Comparison of ENCODE assay signal across 14 cellular contexts in genomic region chr2:215751200-215751910, GRCh38.
DNase-seq lines count a peak whose midpoint lies in the region; TF ChIP-seq lines count a peak whose summit lies in the region.
"Had no signal": no experiment of that assay in that cellular context is flagged by ENCODE, and none has a peak within 500 bp of the region (broad histone marks: within the 10 kb centered on the region; RNA-seq: fewer than 3 reads in every experiment).

No MANE protein-coding gene starts in this region.

- no peaks in the 10 kb centered on the region for H4K20me1 ChIP-seq in PC-9 (ENCODE audit: insufficient read depth)

- H3K4me2 ChIP-seq in PC-9: peak overlapping the region; percentile 7
- H3K4me2 ChIP-seq: neural progenitor cell had no signal

- CTCF ChIA-PET in PC-9 (lab: Charles Lee): interaction anchor here (0.6 kb wide), 1 partner anchor 558 kb away, joined by 3 read pairs; no protein-coding TSS in a partner anchor

- no peaks in the 10 kb centered on the region for H3K36me3 Mint-ChIP-seq in osteocyte (ENCODE audit: unreplicated experiment)
- H3K36me3 Mint-ChIP-seq: neural progenitor cell had no signal

- H3K9me2 ChIP-seq in PC-9 (ENCODE audit: insufficient read depth): no peaks in the 10 kb centered on the region

- no peak overlapping the region for H3K27ac ChIP-seq in PC-9
- no peak overlapping the region for H3K27ac ChIP-seq in epithelial cell of prostate
- H3K27ac ChIP-seq: neural progenitor cell had no signal

- H3K27me3 Mint-ChIP-seq in osteocyte (ENCODE audit: unreplicated experiment): no peaks in the 10 kb centered on the region

- H3F3A ChIP-seq in PC-9 (ENCODE audit: insufficient read depth, low read depth): peaks cover 6% of the 10 kb centered on the region; the same call in 1 of the 2 replicates

- peaks cover 38% of the 10 kb centered on the region for H3K4me1 Mint-ChIP-seq in osteocyte (ENCODE audit: unreplicated experiment)

- DNase-seq in EH (ENCODE audit: low read depth) (peak; percentile 89), PC-9 (peak in 1 of 2 experiments; percentile 73), epithelial cell of prostate (ENCODE audit: low read depth, low spot score) (peak; percentile 65), osteocyte (ENCODE audit: extremely low spot score, unreplicated experiment) (no peak), GDM1 (lab: John Stamatoyannopoulos, UW) (no peak), epidermal melanocyte (ENCODE audit: insufficient read length, low spot score) (no peak), hypothalamus (lab: John Stamatoyannopoulos, UW) (no peak)
- DNase-seq: activated CD4-positive, alpha-beta T cell treated with anti-CD3 and anti-CD28 coated beads for 48 hours; DMS79; effector memory CD4-positive, alpha-beta T cell; NCI-H1417; NCI-H82; stimulated activated CD4-positive, alpha-beta T cell treated with anti-CD3 and anti-CD28 coated beads, Interleukin-15, amount 100 ng/mL, for 24 hours had no signal

- H3K79me2 ChIP-seq in PC-9 (ENCODE audit: low read depth): no peaks in the 10 kb centered on the region

- no peaks in the 10 kb centered on the region for H3K27me3 ChIP-seq in PC-9 (ENCODE audit: insufficient read depth, low read depth)
- H3K27me3 ChIP-seq: neural progenitor cell had no signal

- H3K9me3 ChIP-seq in PC-9 (ENCODE audit: insufficient read depth, low read depth): no peaks in the 10 kb centered on the region

- no peak overlapping the region for H3K4me3 ChIP-seq in PC-9
- H3K4me3 ChIP-seq: neural progenitor cell had no signal

- no peak overlapping the region for H2AFZ ChIP-seq in PC-9
- H2AFZ ChIP-seq: neural progenitor cell had no signal

- peaks cover 27% of the 10 kb centered on the region for H3K4me1 ChIP-seq in PC-9 (replicated peaks; ENCODE audit: insufficient read depth)
- H3K4me1 ChIP-seq: neural progenitor cell had no signal

- H3K36me3 ChIP-seq in PC-9 (ENCODE audit: low read depth): no peaks in the 10 kb centered on the region
- H3K36me3 ChIP-seq: neural progenitor cell had no signal

- H3K27ac Mint-ChIP-seq in osteocyte (ENCODE audit: unreplicated experiment): peak overlapping the region; percentile 12
- H3K27ac Mint-ChIP-seq: neural progenitor cell had no signal

- no peak for TF ChIP-seq CTCF in PC-9 (conservative IDR thresholded peaks at IDR 0.05)
- no peak for TF ChIP-seq CTCF in osteocyte (IDR thresholded peaks at IDR 0.05)

- no peaks in the 10 kb centered on the region for H3K9me3 Mint-ChIP-seq in osteocyte (ENCODE audit: unreplicated experiment)
- H3K9me3 Mint-ChIP-seq: neural progenitor cell had no signal

- intact Hi-C loops in PC-9 (cut with micrococcal nuclease; ENCODE audit: unreplicated experiment): no loop called here

- no peak overlapping the region for H3K4me3 Mint-ChIP-seq in osteocyte (ENCODE audit: unreplicated experiment)
- H3K4me3 Mint-ChIP-seq: neural progenitor cell had no signal

- BruUV-seq in PC-9 (replicated peaks; lab: Mats Ljungman, UMichigan): no TSS peak

- POLR2A ChIA-PET in PC-9 (lab: Charles Lee; ENCODE audit: unreplicated experiment): interaction anchor here (0.6 kb wide), 4 partner anchors 8 to 563 kb away, joined by 3 to 11 read pairs (median 4); no protein-coding TSS in a partner anchor

Comparison
In these comparisons a context has a peak if more than half of its experiments do, and no peak if none do; other contexts are left out.
1. DNase-seq: peak in EH (single experiment) and epithelial cell of prostate (single experiment); none in osteocyte (single experiment), GDM1 (single experiment), epidermal melanocyte (single experiment) and hypothalamus (0 of 51).